ENCODE assay signal across 27 cellular contexts in the genomic region with DNA sequence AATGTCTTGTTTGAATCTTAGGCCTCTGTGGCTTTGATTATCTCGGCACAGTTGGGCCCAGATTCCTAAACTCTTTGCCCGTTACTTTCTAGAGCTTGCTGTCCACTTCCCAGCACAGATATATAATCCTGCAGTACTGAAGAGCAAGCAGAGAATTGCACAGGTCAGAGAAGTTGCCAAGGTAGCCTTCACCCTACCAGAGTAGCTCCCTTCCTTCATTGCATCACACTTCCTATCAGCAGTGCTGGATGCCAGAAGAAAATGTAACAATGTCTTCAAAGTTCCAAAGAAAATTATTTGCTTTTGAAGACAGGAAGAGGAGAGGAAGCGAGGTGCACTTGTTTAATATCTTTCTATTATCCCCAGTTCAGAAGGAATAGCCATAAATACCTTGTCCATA. TPM values are rescaled to one million over a fixed set of nuclear protein-coding genes. Genes with fewer than 3 reads are reported as not detected.
"Had no signal": no experiment of that assay in that cellular context is flagged by ENCODE, and none has a peak within 500 bp of the region (broad histone marks: within the 10 kb centered on the region; RNA-seq: fewer than 3 reads in every experiment).

No MANE protein-coding gene starts in this region.

- H3K27ac Mint-ChIP-seq: activated B cell treated with CpG ODN at 0.5 μM for 24 hours; activated CD4-positive, alpha-beta T cell treated with anti-CD3 and anti-CD28 coated beads, Interleukin-2, amount 10 ng/mL, durations not matched to agents 24 days and 14 days; activated naive CD4-positive, alpha-beta T cell treated with anti-CD3 and anti-CD28 coated beads, Interleukin-2, amount 50 U/mL, for 72 hours; activated naive CD8-positive, alpha-beta T cell treated with anti-CD3 and anti-CD28 coated beads, Interleukin-2, amount 50 U/mL, for 24 hours; brain; T-helper 1 cell treated with Interleukin-12 subunit alpha and Interleukin-12 subunit beta and Interleukin-4 antibody, amounts not matched to agents 30 μg/mL and 1 μg/mL, for 36 hours had no signal

- H3K36me3 ChIP-seq: cardiac muscle cell, MG63, Peyer's patch had no signal

- DNase-seq: activated B cell treated with CpG ODN at 0.5 μM for 24 hours; activated CD4-positive, alpha-beta T cell treated with anti-CD3 and anti-CD28 coated beads for 1 hour; activated CD4-positive, alpha-beta T cell treated with anti-CD3 and anti-CD28 coated beads, Interleukin-2, amount 10 ng/mL, durations not matched to agents 24 days and 14 days; activated CD4-positive, alpha-beta T cell treated with anti-CD3 and anti-CD28 coated beads, Interleukin-2, amount 50 U/mL, for 48 hours; activated CD8-positive, alpha-beta memory T cell treated with anti-CD3 and anti-CD28 coated beads for 24 hours; activated effector memory CD4-positive, alpha-beta T cell treated with anti-CD3 and anti-CD28 coated beads, Interleukin-2, amount 50 U/mL, for 16 hours; activated naive CD4-positive, alpha-beta T cell treated with Interleukin-2 at 50 U/mL for 16 hours; activated naive CD8-positive, alpha-beta T cell treated with anti-CD3 and anti-CD28 coated beads, Interleukin-2, amount 50 U/mL, for 24 hours; activated T-cell treated with anti-CD3 and anti-CD28 coated beads, Interleukin-2, amount 50 U/mL, for 4 hours; amygdala; MG63; NCI-H1092 treated with DMSO at 0.1 percent for 48 hours; NCI-H1417 treated with DMSO at 0.1 percent for 48 hours; NCI-H1694; NCI-H2029 treated with DMSO at 0.1 percent for 48 hours; NCI-H446; NCI-H524; Peyer's patch; SHP77 had no signal

- H3K4me3 ChIP-seq: cardiac muscle cell, MG63, Peyer's patch had no signal

- H3K27ac ChIP-seq: cardiac muscle cell, KMS-11, Peyer's patch, RWPE1 had no signal

- H3K9me3 ChIP-seq: MG63, Peyer's patch had no signal

- H3K9me3 Mint-ChIP-seq: activated B cell treated with CpG ODN at 0.5 μM for 24 hours; activated CD4-positive, alpha-beta T cell treated with anti-CD3 and anti-CD28 coated beads, Interleukin-2, amount 10 ng/mL, durations not matched to agents 24 days and 14 days; activated naive CD8-positive, alpha-beta T cell treated with anti-CD3 and anti-CD28 coated beads, Interleukin-2, amount 50 U/mL, for 24 hours; activated T-cell treated with anti-CD3 and anti-CD28 coated beads, Interleukin-2, amount 50 U/mL, for 4 hours; T-helper 1 cell treated with Interleukin-12 subunit alpha and Interleukin-12 subunit beta and Interleukin-4 antibody, amounts not matched to agents 30 μg/mL and 1 μg/mL, for 36 hours had no signal

- H3K4me1 Mint-ChIP-seq: activated B cell treated with CpG ODN at 0.5 μM for 24 hours; activated CD4-positive, alpha-beta T cell treated with anti-CD3 and anti-CD28 coated beads, Interleukin-2, amount 10 ng/mL, durations not matched to agents 24 days and 14 days; activated naive CD8-positive, alpha-beta T cell treated with anti-CD3 and anti-CD28 coated beads, Interleukin-2, amount 50 U/mL, for 24 hours had no signal

- H3K27me3 ChIP-seq: cardiac muscle cell, MG63, Peyer's patch had no signal

- H3K27me3 Mint-ChIP-seq: activated CD4-positive, alpha-beta T cell treated with anti-CD3 and anti-CD28 coated beads, Interleukin-2, amount 10 ng/mL, durations not matched to agents 24 days and 14 days had no signal

- ATAC-seq: activated naive CD4-positive, alpha-beta T cell treated with anti-CD3 and anti-CD28 coated beads, Interleukin-2, amount 50 U/mL, for 72 hours; activated naive CD8-positive, alpha-beta T cell treated with anti-CD3 and anti-CD28 coated beads, Interleukin-2, amount 50 U/mL, for 24 hours; activated T-cell treated with anti-CD3 and anti-CD28 coated beads, Interleukin-2, amount 50 U/mL, for 4 hours had no signal

- H3K4me3 Mint-ChIP-seq: activated B cell treated with CpG ODN at 0.5 μM for 24 hours; activated CD4-positive, alpha-beta T cell treated with anti-CD3 and anti-CD28 coated beads, Interleukin-2, amount 10 ng/mL, durations not matched to agents 24 days and 14 days; activated naive CD8-positive, alpha-beta T cell treated with anti-CD3 and anti-CD28 coated beads, Interleukin-2, amount 50 U/mL, for 24 hours; activated T-cell treated with anti-CD3 and anti-CD28 coated beads, Interleukin-2, amount 50 U/mL, for 4 hours; brain; T-helper 1 cell treated with Interleukin-12 subunit alpha and Interleukin-12 subunit beta and Interleukin-4 antibody, amounts not matched to agents 30 μg/mL and 1 μg/mL, for 36 hours had no signal

- H3K36me3 Mint-ChIP-seq: activated naive CD4-positive, alpha-beta T cell treated with anti-CD3 and anti-CD28 coated beads, Interleukin-2, amount 50 U/mL, for 72 hours; brain had no signal

- H3K4me1 ChIP-seq: Peyer's patch had no signal

RNA-seq across cellular contexts. Expression of gene SPATA31D4, which starts 38.1 kb away (rescaled TPM):
- total RNA-seq: activated B cell treated with CpG ODN at 0.5 μM for 24 hours; activated CD4-positive, alpha-beta T cell treated with anti-CD3 and anti-CD28 coated beads, Interleukin-2, amount 10 ng/mL, durations not matched to agents 24 days and 14 days; activated naive CD4-positive, alpha-beta T cell treated with anti-CD3 and anti-CD28 coated beads, Interleukin-2, amount 50 U/mL, for 72 hours; activated T-cell treated with anti-CD3 and anti-CD28 coated beads, Interleukin-2, amount 50 U/mL, for 4 hours; astrocyte; cardiac muscle cell; Peyer's patch; SK-MEL-5 had no signal
- polyA plus RNA-seq: cardiac muscle cell had no signal

RNA-seq across cellular contexts. Expression of gene SPATA31D3, which starts 53.2 kb away (rescaled TPM):
- total RNA-seq: activated B cell treated with CpG ODN at 0.5 μM for 24 hours; activated CD4-positive, alpha-beta T cell treated with anti-CD3 and anti-CD28 coated beads, Interleukin-2, amount 10 ng/mL, durations not matched to agents 24 days and 14 days; activated naive CD4-positive, alpha-beta T cell treated with anti-CD3 and anti-CD28 coated beads, Interleukin-2, amount 50 U/mL, for 72 hours; activated T-cell treated with anti-CD3 and anti-CD28 coated beads, Interleukin-2, amount 50 U/mL, for 4 hours; astrocyte; cardiac muscle cell; Peyer's patch; SK-MEL-5 had no signal
- polyA plus RNA-seq: cardiac muscle cell had no signal
